ENCODE assay signal across 24 cellular contexts in genomic region chr6:25450469-25451198, GRCh38.
DNase-seq lines count a peak whose midpoint lies in the region; ATAC-seq and TF ChIP-seq lines count a peak whose summit lies in the region.
"Had no signal": no experiment of that assay in that cellular context is flagged by ENCODE, and none has a peak within 500 bp of the region (broad histone marks: within the 10 kb centered on the region; RNA-seq: fewer than 3 reads in every experiment).

No MANE protein-coding gene starts in this region.

- DNase-seq in CD14-positive monocyte (ENCODE audit: low spot score), result no peak
- DNase-seq in lower lobe of right lung, result no peak
- no peak for DNase-seq in EL
- no peak for DNase-seq in COLO668 (lab: John Stamatoyannopoulos, UW; ENCODE audit: unreplicated experiment)
- DNase-seq: activated CD4-positive, alpha-beta T cell treated with anti-CD3 and anti-CD28 coated beads, Interleukin-2, amount 10 ng/mL, durations not matched to agents 7 days and 5 days; effector CD8-positive, alpha-beta T cell; erythroblast; HCEC 1CT; left lung; naive thymus-derived CD4-positive, alpha-beta T cell; NCI-H524 treated with DMSO at 0.1 percent for 48 hours; stimulated activated CD4-positive, alpha-beta T cell treated with anti-CD3 and anti-CD28 coated beads, Interleukin-4, amount 100 ng/mL, for 1 hour; stomach; WERI-Rb-1 had no signal

- H3K9me3 Mint-ChIP-seq in CD14-positive monocyte (peaks cover 2 to 13% (median 10%) of the 10 kb centered on the region in 7 donors), brain (peaks cover 10 to 21% (median 13%) of the 10 kb centered on the region in 5 experiments)

- H3K4me3 Mint-ChIP-seq in CD14-positive monocyte (peak overlapping the region in 1 of 2 donors; percentile 88), brain (peak overlapping the region in 2 of 5 experiments; percentile 21 to 40)
- H3K4me3 Mint-ChIP-seq: activated CD4-positive, alpha-beta T cell treated with anti-CD3 and anti-CD28 coated beads, Interleukin-2, amount 10 ng/mL, durations not matched to agents 7 days and 5 days; IgD-negative memory B cell; mesothelial cell of epicardium had no signal

- H3K36me3 ChIP-seq in HUES48 (ENCODE audit: control insufficient read depth, insufficient read depth, low read length), result peaks cover under 1% of the 10 kb centered on the region; the same call in 1 of the 2 replicates
- H3K36me3 ChIP-seq in lower lobe of right lung, result peaks cover 5% of the 10 kb centered on the region
- H3K36me3 ChIP-seq: BLaER1, left lung, prostate gland, vagina, WERI-Rb-1 had no signal

- H3K27ac ChIP-seq in HUES48 (ENCODE audit: low read depth, low read length) (peak overlapping the region; percentile 78), lower lobe of right lung (no peak overlapping the region)
- H3K27ac ChIP-seq: BLaER1, prostate gland, vagina, WERI-Rb-1 had no signal

- H3K4me1 Mint-ChIP-seq in CD14-positive monocyte, result peaks cover 71% of the 10 kb centered on the region
- peaks cover 31% of the 10 kb centered on the region for H3K4me1 Mint-ChIP-seq in brain

- intact Hi-C loops in CD14-positive monocyte (cut with micrococcal nuclease), result no loop called here
- intact Hi-C loops in lower lobe of right lung (cut with DNase I), result no loop called here

- TF ChIP-seq CTCF in CD14-positive monocyte (IDR thresholded peaks at IDR 0.05) (no peak), brain (conservative IDR thresholded peaks at IDR 0.05) (no peak), lower lobe of right lung (IDR thresholded peaks at IDR 0.05) (no peak)

- H3K27ac Mint-ChIP-seq in CD14-positive monocyte, result peak overlapping the region; percentile 10 to 93 (median 68)
- peak overlapping the region in 4 of 5 experiments; percentile 7 to 87 (median 14) for H3K27ac Mint-ChIP-seq in brain
- H3K27ac Mint-ChIP-seq: activated CD4-positive, alpha-beta T cell treated with anti-CD3 and anti-CD28 coated beads, Interleukin-2, amount 10 ng/mL, durations not matched to agents 7 days and 5 days; activated naive CD4-positive, alpha-beta T cell treated with anti-CD3 and anti-CD28 coated beads, Interleukin-2, amount 50 U/mL, for 72 hours; IgD-negative memory B cell had no signal

- H3K36me3 Mint-ChIP-seq in CD14-positive monocyte (peaks cover 13 to 29% of the 10 kb centered on the region in 2 donors), brain (peaks cover 13% of the 10 kb centered on the region)

- no peaks in the 10 kb centered on the region for H3K27me3 ChIP-seq in HUES48 (ENCODE audit: control insufficient read depth, insufficient read depth, low read length)
- no peaks in the 10 kb centered on the region for H3K27me3 ChIP-seq in lower lobe of right lung (ENCODE audit: low read depth)
- H3K27me3 ChIP-seq: BLaER1, left lung, stomach, vagina had no signal

- no peaks in the 10 kb centered on the region for H3K9me3 ChIP-seq in HUES48 (ENCODE audit: control insufficient read depth, insufficient read depth, low read length)
- no peaks in the 10 kb centered on the region for H3K9me3 ChIP-seq in lower lobe of right lung
- H3K9me3 ChIP-seq: prostate gland, vagina had no signal

- H3K4me3 ChIP-seq in HUES48 (ENCODE audit: low read depth, low read length), result peak overlapping the region; percentile 27; the same call in 1 of the 2 replicates
- H3K4me3 ChIP-seq in lower lobe of right lung, result peak overlapping the region; percentile 29
- H3K4me3 ChIP-seq: BLaER1, GM12878, prostate gland, stomach, vagina had no signal

- no peak for ATAC-seq in lower lobe of right lung
- no peak for ATAC-seq in HG02678 (IDR thresholded peaks at IDR 0.05; ENCODE audit: unreplicated experiment)
- ATAC-seq: activated naive CD4-positive, alpha-beta T cell treated with anti-CD3 and anti-CD28 coated beads, Interleukin-2, amount 50 U/mL, for 72 hours; GM12878; left lung; naive thymus-derived CD4-positive, alpha-beta T cell had no signal

- H3K27me3 Mint-ChIP-seq in CD14-positive monocyte (ENCODE audit: low read depth in 3 of 3) (no peaks in the 10 kb centered on the region), brain (no peaks in the 10 kb centered on the region)
- H3K27me3 Mint-ChIP-seq: activated CD4-positive, alpha-beta T cell treated with anti-CD3 and anti-CD28 coated beads, Interleukin-2, amount 10 ng/mL, durations not matched to agents 7 days and 5 days; IgD-negative memory B cell; naive thymus-derived CD4-positive, alpha-beta T cell had no signal

- H3K4me1 ChIP-seq in HUES48 (ENCODE audit: control insufficient read depth, insufficient read depth, low read length), result peaks cover 39% of the 10 kb centered on the region
- H3K4me1 ChIP-seq in lower lobe of right lung, result no peaks in the 10 kb centered on the region
- H3K4me1 ChIP-seq: BLaER1, vagina had no signal

- H3K9ac ChIP-seq in HUES48 (ENCODE audit: low read depth, low read length), result no peak overlapping the region
- H3K9ac ChIP-seq: BLaER1 had no signal
